Comparison of ENCODE assay signal across 28 cellular contexts in genomic region chr1:174150499-174150898, GRCh38.
"Had no signal": no experiment of that assay in that cellular context is flagged by ENCODE, and none has a peak within 500 bp of the region (broad histone marks: within the 10 kb centered on the region; RNA-seq: fewer than 3 reads in every experiment).

No MANE protein-coding gene starts in this region.

- FAIRE-seq: colon, endometrium, endothelial cell of umbilical vein, frontal cortex had no signal

- DNase-seq: colonic mucosa; cortex of kidney; dermis blood vessel endothelial cell; dorsolateral prefrontal cortex; effector CD4-positive, alpha-beta T cell; effector CD8-positive, alpha-beta T cell; effector memory CD4-positive, alpha-beta T cell; effector memory CD8-positive, alpha-beta T cell; endodermal cell; erythroblast; esophagus squamous epithelium; foreskin fibroblast; foreskin keratinocyte; foreskin melanocyte; gastrocnemius medialis; glutamatergic neuron; head of caudate nucleus; heart left ventricle; heart right ventricle had no signal

- H3K27me3 ChIP-seq: colonic mucosa, dorsolateral prefrontal cortex, esophagus muscularis mucosa, esophagus squamous epithelium, gastrocnemius medialis, gastroesophageal sphincter, heart left ventricle, heart right ventricle had no signal

- H3K9me3 ChIP-seq: colonic mucosa, esophagus muscularis mucosa, esophagus squamous epithelium, gastrocnemius medialis, gastroesophageal sphincter had no signal

- H3K36me3 ChIP-seq: colonic mucosa, esophagus muscularis mucosa, esophagus squamous epithelium, gastrocnemius medialis, gastroesophageal sphincter, heart left ventricle, heart right ventricle had no signal

- H3K27ac ChIP-seq: colonic mucosa, coronary artery, dorsolateral prefrontal cortex, epithelial cell of prostate, esophagus muscularis mucosa, esophagus squamous epithelium, foreskin keratinocyte, gastrocnemius medialis, gastroesophageal sphincter, heart left ventricle, heart right ventricle had no signal

- H3K4me1 ChIP-seq: colonic mucosa, esophagus muscularis mucosa, gastrocnemius medialis, gastroesophageal sphincter had no signal

- ATAC-seq: effector memory CD8-positive, alpha-beta T cell; esophagus mucosa; foreskin keratinocyte; gastrocnemius medialis; gastroesophageal sphincter; heart left ventricle; heart right ventricle had no signal

- H3K4me3 ChIP-seq: colonic mucosa, coronary artery, dorsolateral prefrontal cortex, esophagus muscularis mucosa, esophagus squamous epithelium, gastrocnemius medialis, gastroesophageal sphincter, heart left ventricle, heart right ventricle had no signal
